ENCODE assay signal across 10 cellular contexts in genomic region chr2:226673314-226673723, GRCh38.
DNase-seq lines count a peak whose midpoint lies in the region; ATAC-seq, FAIRE-seq and TF ChIP-seq lines count a peak whose summit lies in the region.
"Had no signal": no experiment of that assay in that cellular context is flagged by ENCODE, and none has a peak within 500 bp of the region (broad histone marks: within the 10 kb centered on the region; RNA-seq: fewer than 3 reads in every experiment).

No MANE protein-coding gene starts in this region.

- H3K4me1 Mint-ChIP-seq in activated T-helper 1 cell treated with anti-CD3 and anti-CD28 coated beads, Interleukin-12 subunit alpha, Interleukin-12 subunit beta, Interleukin-2, Interleukin-4 antibody, amounts not matched to agents 30 ng/mL and 10 ng/mL and 1 ng/mL, durations not matched to agents 14 hours and 24 hours and 36 hours (ENCODE audit: low read depth) = peaks cover 9% of the 10 kb centered on the region
- peaks cover 6% of the 10 kb centered on the region for H3K4me1 Mint-ChIP-seq in activated naive CD8-positive, alpha-beta T cell treated with anti-CD3 and anti-CD28 coated beads, Interleukin-2, amount 50 U/mL, for 24 hours

- peaks cover 28% of the 10 kb centered on the region for H3K27me3 Mint-ChIP-seq in activated T-helper 1 cell treated with anti-CD3 and anti-CD28 coated beads, Interleukin-12 subunit alpha, Interleukin-12 subunit beta, Interleukin-2, Interleukin-4 antibody, amounts not matched to agents 30 ng/mL and 10 ng/mL and 1 ng/mL, durations not matched to agents 14 hours and 24 hours and 36 hours (ENCODE audit: insufficient read depth)
- H3K27me3 Mint-ChIP-seq in activated naive CD8-positive, alpha-beta T cell treated with anti-CD3 and anti-CD28 coated beads, Interleukin-2, amount 50 U/mL, for 24 hours = peaks cover 15% of the 10 kb centered on the region
- H3K27me3 Mint-ChIP-seq: progenitor cell of endocrine pancreas had no signal

- peaks cover 6% of the 10 kb centered on the region for H3K36me3 Mint-ChIP-seq in activated T-helper 1 cell treated with anti-CD3 and anti-CD28 coated beads, Interleukin-12 subunit alpha, Interleukin-12 subunit beta, Interleukin-2, Interleukin-4 antibody, amounts not matched to agents 30 ng/mL and 10 ng/mL and 1 ng/mL, durations not matched to agents 14 hours and 24 hours and 36 hours (ENCODE audit: low read depth)
- no peaks in the 10 kb centered on the region for H3K36me3 Mint-ChIP-seq in activated naive CD8-positive, alpha-beta T cell treated with anti-CD3 and anti-CD28 coated beads, Interleukin-2, amount 50 U/mL, for 24 hours (ENCODE audit: low read depth)

- ATAC-seq in sciatic nerve = peak; percentile 28
- no peak for ATAC-seq in activated naive CD8-positive, alpha-beta T cell treated with anti-CD3 and anti-CD28 coated beads, Interleukin-2, amount 50 U/mL, for 24 hours

- no peak for TF ChIP-seq CTCF in fibroblast of mammary gland (conservative IDR thresholded peaks at IDR 0.05; ENCODE audit: control insufficient read depth, insufficient read depth, low read depth, low read length)

- no peak overlapping the region for H3K4me3 ChIP-seq in fibroblast of mammary gland (ENCODE audit: control insufficient read depth, low read depth, low read length)

- intact Hi-C loops in sciatic nerve (cut with DNase I) = no loop called here
- intact Hi-C loops in activated T-helper 1 cell treated with anti-CD3 and anti-CD28 coated beads, Interleukin-12 subunit alpha, Interleukin-12 subunit beta, Interleukin-2, Interleukin-4 antibody, amounts not matched to agents 30 ng/mL and 10 ng/mL and 1 ng/mL, durations not matched to agents 14 hours and 24 hours and 36 hours (cut with micrococcal nuclease) = no loop called here

- H3K4me3 Mint-ChIP-seq in activated T-helper 1 cell treated with anti-CD3 and anti-CD28 coated beads, Interleukin-12 subunit alpha, Interleukin-12 subunit beta, Interleukin-2, Interleukin-4 antibody, amounts not matched to agents 30 ng/mL and 10 ng/mL and 1 ng/mL, durations not matched to agents 14 hours and 24 hours and 36 hours = no peak overlapping the region
- no peak overlapping the region for H3K4me3 Mint-ChIP-seq in activated naive CD8-positive, alpha-beta T cell treated with anti-CD3 and anti-CD28 coated beads, Interleukin-2, amount 50 U/mL, for 24 hours

- DNase-seq in GM03348 (ENCODE audit: low spot score) = peak; percentile 48
- DNase-seq in RCC 7860 (ENCODE audit: low spot score) = peak; percentile 98
- peak; percentile 91 for DNase-seq in fibroblast of mammary gland (ENCODE audit: low read depth)
- no peak for DNase-seq in sciatic nerve (ENCODE audit: low spot score)
- DNase-seq in hippocampal formation (lab: John Stamatoyannopoulos, UW) = no peak
- DNase-seq in activated gamma-delta T cell (lab: John Stamatoyannopoulos, UW) = no peak
- no peak for DNase-seq in activated T-helper 1 cell treated with anti-CD3 and anti-CD28 coated beads, Interleukin-12 subunit alpha, Interleukin-12 subunit beta, Interleukin-2, Interleukin-4 antibody, amounts not matched to agents 30 ng/mL and 10 ng/mL and 1 ng/mL, durations not matched to agents 14 hours and 24 hours and 36 hours (ENCODE audit: low spot score)
- DNase-seq in activated naive CD8-positive, alpha-beta T cell treated with anti-CD3 and anti-CD28 coated beads, Interleukin-2, amount 50 U/mL, for 24 hours = no peak
- DNase-seq: stimulated activated naive CD4-positive, alpha-beta T cell treated with Interleukin-2 at 50 U/mL for 16 hours had no signal

- H3K27ac Mint-ChIP-seq in activated T-helper 1 cell treated with anti-CD3 and anti-CD28 coated beads, Interleukin-12 subunit alpha, Interleukin-12 subunit beta, Interleukin-2, Interleukin-4 antibody, amounts not matched to agents 30 ng/mL and 10 ng/mL and 1 ng/mL, durations not matched to agents 14 hours and 24 hours and 36 hours = no peak overlapping the region
- H3K27ac Mint-ChIP-seq in activated naive CD8-positive, alpha-beta T cell treated with anti-CD3 and anti-CD28 coated beads, Interleukin-2, amount 50 U/mL, for 24 hours = no peak overlapping the region
- H3K27ac Mint-ChIP-seq: progenitor cell of endocrine pancreas had no signal

- no peaks in the 10 kb centered on the region for H3K9me3 Mint-ChIP-seq in activated T-helper 1 cell treated with anti-CD3 and anti-CD28 coated beads, Interleukin-12 subunit alpha, Interleukin-12 subunit beta, Interleukin-2, Interleukin-4 antibody, amounts not matched to agents 30 ng/mL and 10 ng/mL and 1 ng/mL, durations not matched to agents 14 hours and 24 hours and 36 hours
- H3K9me3 Mint-ChIP-seq in activated naive CD8-positive, alpha-beta T cell treated with anti-CD3 and anti-CD28 coated beads, Interleukin-2, amount 50 U/mL, for 24 hours = no peaks in the 10 kb centered on the region

- peak; percentile 96 for FAIRE-seq in RCC 7860 (lab: Jason Lieb, UNC)

Comparison
In these comparisons a context has a peak if more than half of its experiments do, and no peak if none do; other contexts are left out.
1. DNase-seq: peak in GM03348 (single experiment), RCC 7860 (single experiment) and fibroblast of mammary gland (single experiment); none in sciatic nerve (single experiment), hippocampal formation (0 of 2), activated gamma-delta T cell (single experiment), activated T-helper 1 cell treated with anti-CD3 and anti-CD28 coated beads, Interleukin-12 subunit alpha, Interleukin-12 subunit beta, Interleukin-2, Interleukin-4 antibody, amounts not matched to agents 30 ng/mL and 10 ng/mL and 1 ng/mL, durations not matched to agents 14 hours and 24 hours and 36 hours (single experiment) and activated naive CD8-positive, alpha-beta T cell treated with anti-CD3 and anti-CD28 coated beads, Interleukin-2, amount 50 U/mL, for 24 hours (single experiment).